In genomic region chr22:31086703-31087330, GRCh38 we compare ENCODE assay signal across 19 cellular contexts. TPM values are rescaled to one million over a fixed set of nuclear protein-coding genes. Genes with fewer than 3 reads are reported as not detected.
DNase-seq lines count a peak whose midpoint lies in the region; FAIRE-seq lines count a peak whose summit lies in the region.
"Had no signal": no experiment of that assay in that cellular context is flagged by ENCODE, and none has a peak within 500 bp of the region (broad histone marks: within the 10 kb centered on the region; RNA-seq: fewer than 3 reads in every experiment).

No MANE protein-coding gene starts in this region.

- H3K36me3 Mint-ChIP-seq in activated T-helper 1 cell treated with anti-CD3 and anti-CD28 coated beads, Interleukin-12 subunit alpha, Interleukin-12 subunit beta, Interleukin-2, Interleukin-4 antibody, amounts not matched to agents 30 ng/mL and 10 ng/mL and 1 ng/mL, durations not matched to agents 14 hours and 24 hours and 36 hours (ENCODE audit: low read depth) = no peaks in the 10 kb centered on the region
- H3K36me3 Mint-ChIP-seq in immature natural killer cell = no peaks in the 10 kb centered on the region

- no peaks in the 10 kb centered on the region for H3K9me3 ChIP-seq in stomach smooth muscle (ENCODE audit: control insufficient read depth in 2 of 2, low read length in 2 of 2)

- peak overlapping the region; percentile 90 to 96 for H3K9ac ChIP-seq in stomach smooth muscle (ENCODE audit: low read length in 2 of 2)

- no peak for FAIRE-seq in GM19239 (lab: Jason Lieb, UNC)
- FAIRE-seq: GM18507, H1 had no signal

- H3K27me3 Mint-ChIP-seq in activated T-helper 1 cell treated with anti-CD3 and anti-CD28 coated beads, Interleukin-12 subunit alpha, Interleukin-12 subunit beta, Interleukin-2, Interleukin-4 antibody, amounts not matched to agents 30 ng/mL and 10 ng/mL and 1 ng/mL, durations not matched to agents 14 hours and 24 hours and 36 hours (ENCODE audit: insufficient read depth) = no peaks in the 10 kb centered on the region
- peaks cover 0 to 2% (median 0%) of the 10 kb centered on the region in 3 donors for H3K27me3 Mint-ChIP-seq in immature natural killer cell (ENCODE audit: low read depth in 3 of 3)

- peak overlapping the region in 1 of 2 donors; percentile 44 for H3K4me3 ChIP-seq in stomach smooth muscle (ENCODE audit: low read length in 2 of 2)
- H3K4me3 ChIP-seq: SK-N-MC had no signal

- H3K4me1 Mint-ChIP-seq in activated T-helper 1 cell treated with anti-CD3 and anti-CD28 coated beads, Interleukin-12 subunit alpha, Interleukin-12 subunit beta, Interleukin-2, Interleukin-4 antibody, amounts not matched to agents 30 ng/mL and 10 ng/mL and 1 ng/mL, durations not matched to agents 14 hours and 24 hours and 36 hours (ENCODE audit: low read depth) = peaks cover 27% of the 10 kb centered on the region
- peaks cover 18 to 19% of the 10 kb centered on the region in 2 donors for H3K4me1 Mint-ChIP-seq in immature natural killer cell

- peaks cover 90% of the 10 kb centered on the region for H3K4me1 ChIP-seq in stomach smooth muscle (ENCODE audit: control insufficient read depth, insufficient read depth, low read length)

- H3K27me3 ChIP-seq in stomach smooth muscle (ENCODE audit: control insufficient read depth in 1 of 2, insufficient read depth in 2 of 2, low read length in 2 of 2) = no peaks in the 10 kb centered on the region

- no peak overlapping the region for H3K27ac Mint-ChIP-seq in activated T-helper 1 cell treated with anti-CD3 and anti-CD28 coated beads, Interleukin-12 subunit alpha, Interleukin-12 subunit beta, Interleukin-2, Interleukin-4 antibody, amounts not matched to agents 30 ng/mL and 10 ng/mL and 1 ng/mL, durations not matched to agents 14 hours and 24 hours and 36 hours
- H3K27ac Mint-ChIP-seq in immature natural killer cell = no peak overlapping the region

- peak; percentile 1 for DNase-seq in GM19239 (ENCODE audit: insufficient read length, low spot score)
- no peak for DNase-seq in activated T-helper 1 cell treated with anti-CD3 and anti-CD28 coated beads, Interleukin-12 subunit alpha, Interleukin-12 subunit beta, Interleukin-2, Interleukin-4 antibody, amounts not matched to agents 30 ng/mL and 10 ng/mL and 1 ng/mL, durations not matched to agents 14 hours and 24 hours and 36 hours (ENCODE audit: low spot score)
- peak; percentile 23 for DNase-seq in kidney tubule cell (ENCODE audit: low spot score)
- no peak for DNase-seq in COR-L47 (lab: John Stamatoyannopoulos, UW)
- DNase-seq in immature natural killer cell = no peak
- DNase-seq in NCI-H2029 (lab: John Stamatoyannopoulos, UW) = no peak
- DNase-seq in activated CD8-positive, alpha-beta memory T cell treated with anti-CD3 and anti-CD28 coated beads, Interleukin-2, amount 50 U/mL, for 4 hours = no peak
- DNase-seq: activated CD8-positive, alpha-beta memory T cell treated with anti-CD3 and anti-CD28 coated beads for 24 hours; activated naive CD4-positive, alpha-beta T cell; GF-D8; NCI-H2171 treated with DMSO at 0.1 percent for 48 hours; stimulated activated naive CD8-positive, alpha-beta T cell treated with anti-CD3 and anti-CD28 coated beads, Interleukin-15, Interleukin-2, amounts not matched to agents 100 U/mL and 50 U/mL, for 24 hours had no signal

- peak overlapping the region; percentile 92 for H3K4me3 Mint-ChIP-seq in activated T-helper 1 cell treated with anti-CD3 and anti-CD28 coated beads, Interleukin-12 subunit alpha, Interleukin-12 subunit beta, Interleukin-2, Interleukin-4 antibody, amounts not matched to agents 30 ng/mL and 10 ng/mL and 1 ng/mL, durations not matched to agents 14 hours and 24 hours and 36 hours
- H3K4me3 Mint-ChIP-seq in immature natural killer cell = peak overlapping the region in 2 of 5 donors; percentile 7 to 29

- peak overlapping the region; percentile 98 for H3K27ac ChIP-seq in stomach smooth muscle (ENCODE audit: low read length)
- H3K27ac ChIP-seq: SK-N-MC had no signal

- intact Hi-C loops in activated T-helper 1 cell treated with anti-CD3 and anti-CD28 coated beads, Interleukin-12 subunit alpha, Interleukin-12 subunit beta, Interleukin-2, Interleukin-4 antibody, amounts not matched to agents 30 ng/mL and 10 ng/mL and 1 ng/mL, durations not matched to agents 14 hours and 24 hours and 36 hours (cut with micrococcal nuclease) = loop anchor here (10.0 kb wide), 1 partner anchor 858 kb away; the partner anchor contains the start of gene YWHAH

- peaks cover 18 to 37% of the 10 kb centered on the region in 2 donors for H3K36me3 ChIP-seq in stomach smooth muscle (ENCODE audit: control insufficient read depth in 2 of 2, insufficient read depth in 2 of 2, low read length in 2 of 2)

- no peaks in the 10 kb centered on the region for H3K9me3 Mint-ChIP-seq in activated T-helper 1 cell treated with anti-CD3 and anti-CD28 coated beads, Interleukin-12 subunit alpha, Interleukin-12 subunit beta, Interleukin-2, Interleukin-4 antibody, amounts not matched to agents 30 ng/mL and 10 ng/mL and 1 ng/mL, durations not matched to agents 14 hours and 24 hours and 36 hours
- H3K9me3 Mint-ChIP-seq in immature natural killer cell = no peaks in the 10 kb centered on the region

RNA-seq across cellular contexts. Expression of gene SMTN, which starts 5.7 kb away (rescaled TPM):
- total RNA-seq in activated T-helper 1 cell treated with anti-CD3 and anti-CD28 coated beads, Interleukin-12 subunit alpha, Interleukin-12 subunit beta, Interleukin-2, Interleukin-4 antibody, amounts not matched to agents 30 ng/mL and 10 ng/mL and 1 ng/mL, durations not matched to agents 14 hours and 24 hours and 36 hours = 10.2 and 13.7 TPM in 2 replicates
- polyA plus RNA-seq in immature natural killer cell = 1 to 10 TPM in 2 of 3 donors, under 1 TPM in 1; 0.49 to 2.7 (median 1.5) TPM

RNA-seq across cellular contexts. Expression of gene SELENOM, which starts 20.6 kb away (rescaled TPM):
- total RNA-seq in activated T-helper 1 cell treated with anti-CD3 and anti-CD28 coated beads, Interleukin-12 subunit alpha, Interleukin-12 subunit beta, Interleukin-2, Interleukin-4 antibody, amounts not matched to agents 30 ng/mL and 10 ng/mL and 1 ng/mL, durations not matched to agents 14 hours and 24 hours and 36 hours = 6.4 and 9.8 TPM in 2 replicates
- 10 to 100 TPM; 24.1 to 51.0 (median 33.5) TPM for polyA plus RNA-seq in immature natural killer cell

RNA-seq across cellular contexts. Expression of gene INPP5J, which starts 35.9 kb away (rescaled TPM):
- 0.17 TPM in 1 of 2 replicates, not detected in the other for total RNA-seq in activated T-helper 1 cell treated with anti-CD3 and anti-CD28 coated beads, Interleukin-12 subunit alpha, Interleukin-12 subunit beta, Interleukin-2, Interleukin-4 antibody, amounts not matched to agents 30 ng/mL and 10 ng/mL and 1 ng/mL, durations not matched to agents 14 hours and 24 hours and 36 hours
- not detected for polyA plus RNA-seq in immature natural killer cell

RNA-seq across cellular contexts. Expression of gene PLA2G3, which starts 53.5 kb away (rescaled TPM):
- total RNA-seq in activated T-helper 1 cell treated with anti-CD3 and anti-CD28 coated beads, Interleukin-12 subunit alpha, Interleukin-12 subunit beta, Interleukin-2, Interleukin-4 antibody, amounts not matched to agents 30 ng/mL and 10 ng/mL and 1 ng/mL, durations not matched to agents 14 hours and 24 hours and 36 hours = not detected in 2 replicates
- polyA plus RNA-seq in immature natural killer cell = not detected
- total RNA-seq: M059J, mesenteric fat pad, renal cortical epithelial cell had no signal

Comparison
In these comparisons a context has a peak if more than half of its experiments do, and no peak if none do; other contexts are left out.
1. DNase-seq: peak in GM19239 (single experiment) and kidney tubule cell (single experiment); none in activated T-helper 1 cell treated with anti-CD3 and anti-CD28 coated beads, Interleukin-12 subunit alpha, Interleukin-12 subunit beta, Interleukin-2, Interleukin-4 antibody, amounts not matched to agents 30 ng/mL and 10 ng/mL and 1 ng/mL, durations not matched to agents 14 hours and 24 hours and 36 hours (single experiment), COR-L47 (single experiment), immature natural killer cell (0 of 3), NCI-H2029 (single experiment) and activated CD8-positive, alpha-beta memory T cell treated with anti-CD3 and anti-CD28 coated beads, Interleukin-2, amount 50 U/mL, for 4 hours (single experiment).